In genomic region chr4:62118558-62118957, GRCh38 we compare ENCODE assay signal across 26 cellular contexts.
"Had no signal": no experiment of that assay in that cellular context is flagged by ENCODE, and none has a peak within 500 bp of the region (broad histone marks: within the 10 kb centered on the region; RNA-seq: fewer than 3 reads in every experiment).

No MANE protein-coding gene starts in this region.

- ATAC-seq: effector memory CD8-positive, alpha-beta T cell; heart right ventricle; left cardiac atrium; left lung; naive thymus-derived CD4-positive, alpha-beta T cell; right cardiac atrium; stimulated activated memory B cell treated with anti-CD40 and anti-IgM and Interleukin-4, amounts not matched to agents 10 μg/mL and 1 μg/mL and 100 μg/mL, for 72 hours; stimulated activated naive CD8-positive, alpha-beta T cell treated with anti-CD3 and anti-CD28 coated beads, Interleukin-15, Interleukin-2, amounts not matched to agents 100 U/mL and 50 U/mL, for 24 hours had no signal

- H3K9ac ChIP-seq: neural progenitor cell had no signal

- H3K9me3 Mint-ChIP-seq: nephron, neural progenitor cell, type B pancreatic cell had no signal

- H3K4me1 ChIP-seq: esophagus squamous epithelium, heart right ventricle, left lung, neural progenitor cell, prostate gland, sigmoid colon, spleen, testis, tibial artery had no signal

- H3K4me2 ChIP-seq: neural progenitor cell had no signal

- H3K27ac ChIP-seq: coronary artery, esophagus squamous epithelium, heart right ventricle, left lung, neural progenitor cell, prostate gland, sigmoid colon, spleen, testis, tibial artery had no signal

- H2AFZ ChIP-seq: neural progenitor cell had no signal

- H3K9me3 ChIP-seq: esophagus squamous epithelium, left lung, prostate gland, sigmoid colon, testis, tibial artery had no signal

- H3K4me1 Mint-ChIP-seq: naive thymus-derived CD4-positive, alpha-beta T cell; nephron; neural progenitor cell; stimulated activated memory B cell treated with anti-CD40 and anti-IgM and Interleukin-4, amounts not matched to agents 10 μg/mL and 1 μg/mL and 100 μg/mL, for 72 hours had no signal

- H3K27ac Mint-ChIP-seq: effector memory CD8-positive, alpha-beta T cell; naive thymus-derived CD4-positive, alpha-beta T cell; nephron; neural progenitor cell; stimulated activated memory B cell treated with anti-CD40 and anti-IgM and Interleukin-4, amounts not matched to agents 10 μg/mL and 1 μg/mL and 100 μg/mL, for 72 hours; type B pancreatic cell had no signal

- H3K4me3 Mint-ChIP-seq: effector memory CD8-positive, alpha-beta T cell; naive thymus-derived CD4-positive, alpha-beta T cell; nephron; neural progenitor cell; stimulated activated memory B cell treated with anti-CD40 and anti-IgM and Interleukin-4, amounts not matched to agents 10 μg/mL and 1 μg/mL and 100 μg/mL, for 72 hours; type B pancreatic cell had no signal

- H3K27me3 Mint-ChIP-seq: effector memory CD8-positive, alpha-beta T cell; naive thymus-derived CD4-positive, alpha-beta T cell; stimulated activated memory B cell treated with anti-CD40 and anti-IgM and Interleukin-4, amounts not matched to agents 10 μg/mL and 1 μg/mL and 100 μg/mL, for 72 hours; type B pancreatic cell had no signal

- H3K27me3 ChIP-seq: esophagus squamous epithelium, heart right ventricle, left lung, neural progenitor cell, sigmoid colon, spleen, testis, tibial artery had no signal

- H3K4me3 ChIP-seq: coronary artery, esophagus squamous epithelium, heart right ventricle, left lung, neural progenitor cell, prostate gland, sigmoid colon, spleen, testis, tibial artery had no signal

- H3K36me3 Mint-ChIP-seq: naive thymus-derived CD4-positive, alpha-beta T cell; neural progenitor cell; stimulated activated memory B cell treated with anti-CD40 and anti-IgM and Interleukin-4, amounts not matched to agents 10 μg/mL and 1 μg/mL and 100 μg/mL, for 72 hours; type B pancreatic cell had no signal

- H3K36me3 ChIP-seq: esophagus squamous epithelium, heart right ventricle, left lung, neural progenitor cell, prostate gland, sigmoid colon, spleen, tibial artery had no signal

- DNase-seq: effector memory CD8-positive, alpha-beta T cell; erythroblast; esophagus squamous epithelium; foreskin melanocyte; glutamatergic neuron; heart right ventricle; hippocampal formation; left cardiac atrium; left lung; mesenchymal stem cell; midbrain; naive thymus-derived CD4-positive, alpha-beta T cell; right cardiac atrium; sigmoid colon; spleen; stimulated activated CD4-positive, alpha-beta T cell treated with anti-CD3 and anti-CD28 coated beads, Interleukin-4, amount 100 ng/mL, for 4 hours; stimulated activated naive CD8-positive, alpha-beta T cell treated with anti-CD3 and anti-CD28 coated beads, Interleukin-15, Interleukin-2, amounts not matched to agents 100 U/mL and 50 U/mL, for 24 hours; substantia nigra; testis; tibial artery had no signal
